ENCODE assay signal across 24 cellular contexts in genomic region chr1:246417813-246418564, GRCh38.
DNase-seq lines count a peak whose midpoint lies in the region; ATAC-seq and TF ChIP-seq lines count a peak whose summit lies in the region.
"Had no signal": no experiment of that assay in that cellular context is flagged by ENCODE, and none has a peak within 500 bp of the region (broad histone marks: within the 10 kb centered on the region; RNA-seq: fewer than 3 reads in every experiment).

No MANE protein-coding gene starts in this region.

- intact Hi-C loops in thyroid gland (cut with DNase I): no loop called here

- TF ChIP-seq POLR2A in thyroid gland (IDR thresholded peaks at IDR 0.05): no peak

- no peaks in the 10 kb centered on the region for H3K9me2 ChIP-seq in GM23338 (ENCODE audit: insufficient read depth)

- H3K27me3 ChIP-seq in GM23338 (ENCODE audit: insufficient read depth) (no peaks in the 10 kb centered on the region), OCI-LY3 (ENCODE audit: low read depth, low read length) (no peaks in the 10 kb centered on the region), thyroid gland (no peaks in the 10 kb centered on the region)
- H3K27me3 ChIP-seq: MG63, transverse colon had no signal

- no peak overlapping the region for H3K27ac ChIP-seq in GM23338 (ENCODE audit: low read depth)
- peak overlapping the region; percentile 75 for H3K27ac ChIP-seq in OCI-LY3 (ENCODE audit: low read length)
- H3K27ac ChIP-seq in thyroid gland: no peak overlapping the region
- H3K27ac ChIP-seq: HL-60, left ventricle myocardium inferior, prostate gland, transverse colon had no signal

- peak; percentile 77 for ATAC-seq in GM23338
- ATAC-seq: Right ventricle myocardium inferior had no signal

- H3K4me2 ChIP-seq in GM23338: no peak overlapping the region
- peak overlapping the region; percentile 34 for H3K4me2 ChIP-seq in OCI-LY3 (ENCODE audit: low read length)

- H2AFZ ChIP-seq in GM23338: no peak overlapping the region
- H2AFZ ChIP-seq in OCI-LY3 (ENCODE audit: low read depth, low read length): peak overlapping the region; percentile 4; the same call in 1 of the 2 replicates

- no peaks in the 10 kb centered on the region for H4K20me1 ChIP-seq in GM23338 (replicated peaks; ENCODE audit: insufficient read depth)
- H4K20me1 ChIP-seq in OCI-LY3 (ENCODE audit: insufficient read depth, low read length): no peaks in the 10 kb centered on the region

- H3F3A ChIP-seq in GM23338 (replicated peaks; ENCODE audit: low read depth): no peaks in the 10 kb centered on the region

- DNase-seq in GM23338 (ENCODE audit: low spot score) (peak; percentile 28), glutamatergic neuron (no peak), activated gamma-delta T cell treated with Interleukin-2 at 50 U/mL for 16 hours (no peak), CD1c-positive myeloid dendritic cell (ENCODE audit: extremely low spot score) (no peak), GDM1 (lab: John Stamatoyannopoulos, UW) (no peak), thyroid gland (no peak)
- DNase-seq: activated CD4-positive, alpha-beta T cell treated with anti-CD3 and anti-CD28 coated beads for 48 hours; activated naive CD8-positive, alpha-beta T cell treated with anti-CD3 and anti-CD28 coated beads, Interleukin-2, amount 50 U/mL, for 24 hours; left ventricle myocardium inferior; MG63; midbrain; NCI-H1436; NCI-H748 treated with DMSO at 0.1 percent for 48 hours; OCI-M1; stimulated activated CD4-positive, alpha-beta T cell treated with anti-CD3 and anti-CD28 coated beads, Interleukin-2, amount 100 ng/mL, for 24 hours; transverse colon had no signal

- H3K27me3 Mint-ChIP-seq in GM23338 (ENCODE audit: insufficient read depth, low read depth, poor library complexity) (peaks cover 1% of the 10 kb centered on the region), glutamatergic neuron (ENCODE audit: unreplicated experiment) (no peaks in the 10 kb centered on the region)
- H3K27me3 Mint-ChIP-seq: activated naive CD8-positive, alpha-beta T cell treated with anti-CD3 and anti-CD28 coated beads, Interleukin-2, amount 50 U/mL, for 24 hours; stimulated activated naive CD8-positive, alpha-beta T cell treated with anti-CD3 and anti-CD28 coated beads, Interleukin-15, Interleukin-2, amounts not matched to agents 100 ng/mL and 50 ng/mL, for 24 hours had no signal

- no peak overlapping the region for H3K4me3 Mint-ChIP-seq in GM23338
- H3K4me3 Mint-ChIP-seq in glutamatergic neuron (ENCODE audit: unreplicated experiment): no peak overlapping the region
- H3K4me3 Mint-ChIP-seq: activated naive CD8-positive, alpha-beta T cell treated with anti-CD3 and anti-CD28 coated beads, Interleukin-2, amount 50 U/mL, for 24 hours; neural crest cell; stimulated activated naive CD8-positive, alpha-beta T cell treated with anti-CD3 and anti-CD28 coated beads, Interleukin-15, Interleukin-2, amounts not matched to agents 100 ng/mL and 50 ng/mL, for 24 hours had no signal

- H3K27ac Mint-ChIP-seq in GM23338 (no peak overlapping the region), glutamatergic neuron (ENCODE audit: unreplicated experiment) (peak overlapping the region; percentile 62)
- H3K27ac Mint-ChIP-seq: activated naive CD8-positive, alpha-beta T cell treated with anti-CD3 and anti-CD28 coated beads, Interleukin-2, amount 50 U/mL, for 24 hours; activated T-helper 2 cell treated with anti-CD3 and anti-CD28 coated beads, Interferon-gamma antibody, Interleukin-2, Interleukin-4, amounts not matched to agents 10 μg/mL and 5 μg/mL and 100 μg/mL, durations not matched to agents 14 hours and 24 hours and 36 hours; stimulated activated naive CD8-positive, alpha-beta T cell treated with anti-CD3 and anti-CD28 coated beads, Interleukin-15, Interleukin-2, amounts not matched to agents 100 ng/mL and 50 ng/mL, for 24 hours had no signal

- peaks cover 23% of the 10 kb centered on the region; the same call in 1 of the 2 replicates for H3K9me3 ChIP-seq in OCI-LY3 (ENCODE audit: insufficient read depth, low read length)
- H3K9me3 ChIP-seq in thyroid gland: no peaks in the 10 kb centered on the region
- H3K9me3 ChIP-seq: left ventricle myocardium inferior, prostate gland, transverse colon had no signal

- H3K36me3 Mint-ChIP-seq in GM23338 (ENCODE audit: low read depth): peaks cover 8% of the 10 kb centered on the region; the same call in 1 of the 3 replicates
- H3K36me3 Mint-ChIP-seq in glutamatergic neuron (ENCODE audit: unreplicated experiment): peaks cover 19% of the 10 kb centered on the region

- 92% methylated on average over 6 of the region's 6 CpGs for WGBS in thyroid gland, 2 donors

- no peaks in the 10 kb centered on the region for H3K4me1 ChIP-seq in GM23338 (ENCODE audit: insufficient read depth)
- H3K4me1 ChIP-seq in OCI-LY3 (ENCODE audit: low read length): peaks cover 30% of the 10 kb centered on the region
- H3K4me1 ChIP-seq in thyroid gland: peaks cover 0 to 4% of the 10 kb centered on the region in 2 donors
- H3K4me1 ChIP-seq: left ventricle myocardium inferior, prostate gland, transverse colon had no signal

- H3K4me1 Mint-ChIP-seq in GM23338 (no peaks in the 10 kb centered on the region; the same call in 2 of the 3 replicates), glutamatergic neuron (ENCODE audit: low read depth, unreplicated experiment) (peaks cover 4% of the 10 kb centered on the region)
- H3K4me1 Mint-ChIP-seq: neural crest cell had no signal

- H3K4me3 ChIP-seq in GM23338 (no peak overlapping the region), OCI-LY3 (ENCODE audit: low read length) (peak overlapping the region; percentile 29), thyroid gland (replicated peaks in 1 of 3) (no peak overlapping the region)
- H3K4me3 ChIP-seq: left ventricle myocardium inferior, MG63, prostate gland, transverse colon had no signal

- H3K9ac ChIP-seq in OCI-LY3 (ENCODE audit: low read length): no peak overlapping the region

- no peaks in the 10 kb centered on the region for H3K9me3 Mint-ChIP-seq in GM23338
- H3K9me3 Mint-ChIP-seq in glutamatergic neuron (ENCODE audit: unreplicated experiment): peaks cover 2% of the 10 kb centered on the region
- H3K9me3 Mint-ChIP-seq: stimulated activated naive CD8-positive, alpha-beta T cell treated with anti-CD3 and anti-CD28 coated beads, Interleukin-15, Interleukin-2, amounts not matched to agents 100 ng/mL and 50 ng/mL, for 24 hours had no signal

- H3K79me2 ChIP-seq in GM23338 (replicated peaks; ENCODE audit: insufficient read depth) (peaks cover 8% of the 10 kb centered on the region; the same call in 1 of the 2 replicates), OCI-LY3 (ENCODE audit: low read length) (no peaks in the 10 kb centered on the region)

- TF ChIP-seq CTCF in GM12872 (IDR thresholded peaks at IDR 0.05; ENCODE audit: insufficient read depth, low read depth, low read length) (0 out of 3 replicates have a peak, but pooled peaks have one; percentile 3), GM23338 (conservative IDR thresholded peaks at IDR 0.05; ENCODE audit: low read depth in 2 of 2) (peak; percentile 42 to 46), OCI-LY3 (IDR thresholded peaks at IDR 0.05; ENCODE audit: low read depth, low read length) (0 out of 2 replicates have a peak, but pooled peaks have one; percentile 23), glutamatergic neuron (IDR thresholded peaks at IDR 0.05; ENCODE audit: partially characterized antibody, unreplicated experiment) (no peak), thyroid gland (IDR thresholded peaks at IDR 0.05) (no peak)

- H3K36me3 ChIP-seq in GM23338 (ENCODE audit: insufficient read depth) (no peaks in the 10 kb centered on the region), OCI-LY3 (replicated peaks; ENCODE audit: low read depth, low read length) (peaks cover 29% of the 10 kb centered on the region), thyroid gland (no peaks in the 10 kb centered on the region)
- H3K36me3 ChIP-seq: left ventricle myocardium inferior, prostate gland, transverse colon had no signal

TF ChIP-seq in GM23338, 12 proteins besides CTCF, POLR2A, EP300 and RAD21 (continues in another document):
- TF ChIP-seq STAT1 (IDR thresholded peaks at IDR 0.05; ENCODE audit: unreplicated experiment): no peak

Comparison
In these comparisons a context has a peak if more than half of its experiments do, and no peak if none do; other contexts are left out.
1. CTCF ChIP-seq: peak in GM12872 (single experiment), GM23338 (2 of 2) and OCI-LY3 (single experiment); none in glutamatergic neuron (single experiment) and thyroid gland (0 of 6).